Comparison of ENCODE assay signal across 8 cellular contexts in the genomic region with DNA sequence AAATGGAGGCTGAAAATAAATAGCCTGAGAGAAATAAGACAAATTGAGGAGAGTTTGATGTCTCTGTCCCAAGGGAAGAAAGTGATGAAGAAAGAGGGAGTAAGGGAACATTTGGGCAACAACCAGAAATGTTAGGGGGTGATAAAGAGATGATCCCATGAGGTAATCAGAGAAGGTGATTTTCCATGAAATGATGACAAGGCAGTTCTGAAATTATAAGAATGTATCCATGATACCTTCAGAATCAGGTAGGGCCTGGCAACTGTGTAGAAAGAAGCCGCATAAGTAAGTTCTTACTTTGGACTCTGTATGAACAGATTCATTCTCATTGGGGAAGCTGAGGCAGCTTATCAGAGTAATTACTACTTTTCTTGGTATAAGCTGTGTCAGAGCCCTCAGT.
"Had no signal": no experiment of that assay in that cellular context is flagged by ENCODE, and none has a peak within 500 bp of the region (broad histone marks: within the 10 kb centered on the region; RNA-seq: fewer than 3 reads in every experiment).

No MANE protein-coding gene starts in this region.

- H3K9me3 Mint-ChIP-seq: GM23338, H9 had no signal

- H3K4me3 ChIP-seq: GM23338, K562 had no signal

- H3K4me3 Mint-ChIP-seq: GM23338, H9 had no signal

- H3K4me1 Mint-ChIP-seq: GM23338 had no signal

- H3K4me2 ChIP-seq: GM23338 had no signal

- H3K27ac Mint-ChIP-seq: GM23338, H9 had no signal

- ATAC-seq: GM23338, K562 had no signal

- FAIRE-seq: H1, H54, HTR-8/SVneo, K562 had no signal

- DNase-seq: H9, HCEC 1CT, KG1 had no signal
